Comparison of ENCODE assay signal across 9 cellular contexts in the genomic region with DNA sequence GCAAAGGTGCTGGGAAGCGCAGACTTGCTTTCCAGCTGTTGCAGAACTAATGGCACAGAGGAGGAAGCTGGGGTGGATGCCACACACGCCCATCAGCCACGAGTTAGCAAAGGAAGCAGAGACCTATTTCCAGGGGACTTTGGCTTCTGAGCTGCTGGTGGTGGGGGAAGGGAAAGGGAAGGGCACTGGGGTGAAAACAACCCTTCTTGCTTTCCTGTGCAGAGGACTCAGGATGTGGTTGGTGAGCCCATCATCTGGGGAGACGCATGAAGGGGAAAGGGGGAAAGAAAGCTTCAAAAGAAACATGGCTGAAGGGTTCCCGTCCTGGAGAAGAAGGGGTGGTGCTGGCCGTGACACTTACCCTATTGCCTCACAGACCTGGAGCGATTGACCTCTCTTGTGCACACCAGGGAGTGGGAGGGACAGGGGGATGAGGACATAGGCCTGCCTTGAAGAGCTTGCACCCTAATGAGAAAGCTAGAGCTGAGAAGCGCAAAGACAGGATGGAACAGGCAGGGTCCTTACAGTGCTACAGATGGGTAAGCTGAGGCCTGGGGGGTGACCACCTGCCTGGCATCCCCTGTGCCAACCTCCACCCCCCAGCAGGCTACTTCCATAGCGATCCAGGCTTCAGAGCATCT.
DNase-seq lines count a peak whose midpoint lies in the region; ATAC-seq lines count a peak whose summit lies in the region.
"Had no signal": no experiment of that assay in that cellular context is flagged by ENCODE, and none has a peak within 500 bp of the region (broad histone marks: within the 10 kb centered on the region; RNA-seq: fewer than 3 reads in every experiment).

No MANE protein-coding gene starts in this region.

- H3K4me3 Mint-ChIP-seq in stimulated activated effector memory CD8-positive, alpha-beta T cell treated with anti-CD3 and anti-CD28 coated beads, Interleukin-12 subunit alpha, Interleukin-12 subunit beta, amount 100 ng/mL, for 72 hours = peak overlapping the region; percentile 6

- H3K9me3 Mint-ChIP-seq in stimulated activated effector memory CD8-positive, alpha-beta T cell treated with anti-CD3 and anti-CD28 coated beads, Interleukin-12 subunit alpha, Interleukin-12 subunit beta, amount 100 ng/mL, for 72 hours = peaks cover 6% of the 10 kb centered on the region

- H3K4me1 Mint-ChIP-seq in stimulated activated effector memory CD8-positive, alpha-beta T cell treated with anti-CD3 and anti-CD28 coated beads, Interleukin-12 subunit alpha, Interleukin-12 subunit beta, amount 100 ng/mL, for 72 hours = peaks cover 56% of the 10 kb centered on the region

- peak overlapping the region; percentile 11 for H3K27ac Mint-ChIP-seq in stimulated activated effector memory CD8-positive, alpha-beta T cell treated with anti-CD3 and anti-CD28 coated beads, Interleukin-12 subunit alpha, Interleukin-12 subunit beta, amount 100 ng/mL, for 72 hours

- intact Hi-C loops in left ventricle myocardium superior (cut with micrococcal nuclease) = no loop called here

- no peaks in the 10 kb centered on the region for H3K36me3 Mint-ChIP-seq in stimulated activated effector memory CD8-positive, alpha-beta T cell treated with anti-CD3 and anti-CD28 coated beads, Interleukin-12 subunit alpha, Interleukin-12 subunit beta, amount 100 ng/mL, for 72 hours

- DNase-seq in HuH-7 (ENCODE audit: low spot score) = peak; percentile 72
- DNase-seq in SKM-1 (lab: John Stamatoyannopoulos, UW; ENCODE audit: unreplicated experiment) = peak; percentile 99
- DNase-seq in left ventricle myocardium superior = peak; percentile 53
- DNase-seq in stimulated activated effector memory CD8-positive, alpha-beta T cell treated with anti-CD3 and anti-CD28 coated beads, Interleukin-12 subunit alpha, Interleukin-12 subunit beta, amount 100 ng/mL, for 72 hours (ENCODE audit: low spot score in 2 of 2) = no peak
- no peak for DNase-seq in NCI-H524 (lab: John Stamatoyannopoulos, UW)
- no peak for DNase-seq in mesenteric fat pad (ENCODE audit: low spot score)
- DNase-seq: NCI-H1105 treated with DMSO at 0.1 percent for 48 hours, SHP77 had no signal

- ATAC-seq in left ventricle myocardium superior (peak; percentile 65), GM21515 (IDR thresholded peaks at IDR 0.05; ENCODE audit: unreplicated experiment) (no peak)
- no peak for ATAC-seq in stimulated activated effector memory CD8-positive, alpha-beta T cell treated with anti-CD3 and anti-CD28 coated beads, Interleukin-12 subunit alpha, Interleukin-12 subunit beta, amount 100 ng/mL, for 72 hours

Comparison
In these comparisons a context has a peak if more than half of its experiments do, and no peak if none do; other contexts are left out.
1. DNase-seq: peak in HuH-7 (single experiment), SKM-1 (single experiment) and left ventricle myocardium superior (single experiment); none in stimulated activated effector memory CD8-positive, alpha-beta T cell treated with anti-CD3 and anti-CD28 coated beads, Interleukin-12 subunit alpha, Interleukin-12 subunit beta, amount 100 ng/mL, for 72 hours (0 of 2), NCI-H524 (0 of 2) and mesenteric fat pad (single experiment).